Comparison of ENCODE assay signal across 1 cellular context in genomic region chr5:151093476-151093889, GRCh38.
TF ChIP-seq lines count a peak whose summit lies in the region.

No MANE protein-coding gene starts in this region.

TF ChIP-seq in GM23338, 12 proteins besides CTCF, POLR2A, EP300 and RAD21 (continued from another document):
- TF ChIP-seq ZNF462 (CRISPR knock-in tag; IDR thresholded peaks at IDR 0.05), result no peak
TF ChIP-seq in GM23338: peak in this region for 0.
